In genomic region chr5:110106750-110107149, GRCh38 we compare ENCODE assay signal across 19 cellular contexts.
"Had no signal": no experiment of that assay in that cellular context is flagged by ENCODE, and none has a peak within 500 bp of the region (broad histone marks: within the 10 kb centered on the region; RNA-seq: fewer than 3 reads in every experiment).

No MANE protein-coding gene starts in this region.

- H3K36me3 Mint-ChIP-seq: activated naive CD4-positive, alpha-beta T cell treated with anti-CD3 and anti-CD28 coated beads, Interleukin-2, amount 50 U/mL, for 24 hours had no signal

- DNase-seq: activated CD4-positive, alpha-beta T cell treated with anti-CD3 and anti-CD28 coated beads for 4 hours; activated CD4-positive, alpha-beta T cell treated with anti-CD3 and anti-CD28 coated beads, Interleukin-2, amount 50 U/mL, for 4 hours; activated naive CD8-positive, alpha-beta T cell treated with anti-CD3 and anti-CD28 coated beads, Interleukin-2, amount 50 U/mL, for 24 hours; amygdala; caudate nucleus; foreskin keratinocyte; heart right ventricle; pancreas; psoas muscle; spleen; stimulated activated naive CD4-positive, alpha-beta T cell treated with Interleukin-2 at 50 U/mL for 16 hours; testis; transverse colon had no signal

- H3K4me3 ChIP-seq: esophagus muscularis mucosa, heart right ventricle, pancreas, psoas muscle, SK-N-MC, spleen, testis, transverse colon had no signal

- H3K27me3 Mint-ChIP-seq: activated naive CD4-positive, alpha-beta T cell treated with anti-CD3 and anti-CD28 coated beads, Interleukin-2, amount 50 U/mL, for 24 hours; activated naive CD8-positive, alpha-beta T cell treated with anti-CD3 and anti-CD28 coated beads, Interleukin-2, amount 50 U/mL, for 24 hours had no signal

- H3K27ac ChIP-seq: esophagus muscularis mucosa, foreskin keratinocyte, heart right ventricle, neutrophil, pancreas, psoas muscle, SK-N-MC, spleen, testis, transverse colon had no signal

- H3K4me1 ChIP-seq: foreskin keratinocyte, psoas muscle, spleen, testis had no signal

- H3K27ac Mint-ChIP-seq: activated naive CD8-positive, alpha-beta T cell treated with anti-CD3 and anti-CD28 coated beads, Interleukin-2, amount 50 U/mL, for 24 hours had no signal

- H3K4me3 Mint-ChIP-seq: nephron had no signal

- ATAC-seq: activated naive CD8-positive, alpha-beta T cell treated with anti-CD3 and anti-CD28 coated beads, Interleukin-2, amount 50 U/mL, for 24 hours; foreskin keratinocyte; heart right ventricle; psoas muscle had no signal

- H3K27me3 ChIP-seq: esophagus muscularis mucosa, neutrophil, pancreas, testis, transverse colon had no signal

- H3K9me3 ChIP-seq: esophagus muscularis mucosa, heart right ventricle, neutrophil, pancreas, psoas muscle, spleen, testis, transverse colon had no signal

- H3K36me3 ChIP-seq: esophagus muscularis mucosa, heart right ventricle, neutrophil, pancreas, spleen, transverse colon had no signal

- H3K9me3 Mint-ChIP-seq: activated naive CD4-positive, alpha-beta T cell treated with anti-CD3 and anti-CD28 coated beads, Interleukin-2, amount 50 U/mL, for 24 hours; activated naive CD8-positive, alpha-beta T cell treated with anti-CD3 and anti-CD28 coated beads, Interleukin-2, amount 50 U/mL, for 24 hours; activated T-helper 2 cell treated with anti-CD3 and anti-CD28 coated beads, Interferon-gamma antibody, Interleukin-2, Interleukin-4, amounts not matched to agents 10 μg/mL and 5 μg/mL and 100 μg/mL, durations not matched to agents 14 hours and 24 hours and 36 hours; nephron had no signal
